16 cellular contexts compared by ENCODE assay signal in genomic region chr2:3313845-3314375, GRCh38.
DNase-seq lines count a peak whose midpoint lies in the region; ATAC-seq and TF ChIP-seq lines count a peak whose summit lies in the region.
"Had no signal": no experiment of that assay in that cellular context is flagged by ENCODE, and none has a peak within 500 bp of the region (broad histone marks: within the 10 kb centered on the region; RNA-seq: fewer than 3 reads in every experiment).

No MANE protein-coding gene starts in this region.

- intact Hi-C loops in gastrocnemius medialis (cut with DNase I; ENCODE audit: low total_unique reads), result no loop called here

- H3K4me3 ChIP-seq in AG10803 (ENCODE audit: low read length) (peak overlapping the region; percentile 12; the same call in 1 of the 2 replicates), gastrocnemius medialis (no peak overlapping the region)
- H3K4me3 ChIP-seq in CD8-positive, alpha-beta memory T cell (ENCODE audit: low read length), result no peak overlapping the region
- H3K4me3 ChIP-seq: coronary artery, thyroid gland had no signal

- peaks cover 35 to 42% (median 38%) of the 10 kb centered on the region in 3 donors for H3K4me1 Mint-ChIP-seq in CD8-positive, alpha-beta memory T cell
- H3K4me1 Mint-ChIP-seq in central memory CD8-positive, alpha-beta T cell, result peaks cover 44% of the 10 kb centered on the region
- H3K4me1 Mint-ChIP-seq in neural crest cell, result peaks cover 5% of the 10 kb centered on the region

- no peaks in the 10 kb centered on the region for H3K36me3 ChIP-seq in CD8-positive, alpha-beta memory T cell (ENCODE audit: insufficient read depth, low read length)
- H3K36me3 ChIP-seq in gastrocnemius medialis, result no peaks in the 10 kb centered on the region
- H3K36me3 ChIP-seq: thyroid gland had no signal

- TF ChIP-seq CTCF in AG10803 (conservative IDR thresholded peaks at IDR 0.05; ENCODE audit: low read length) (no peak), neural crest cell (conservative IDR thresholded peaks at IDR 0.05) (no peak), gastrocnemius medialis (IDR thresholded peaks at IDR 0.05 in 4 of 5, conservative IDR thresholded peaks at IDR 0.05 in 1 of 5) (no peak)

- H3K27me3 Mint-ChIP-seq in CD8-positive, alpha-beta memory T cell, result no peaks in the 10 kb centered on the region
- H3K27me3 Mint-ChIP-seq in central memory CD8-positive, alpha-beta T cell, result no peaks in the 10 kb centered on the region
- no peaks in the 10 kb centered on the region for H3K27me3 Mint-ChIP-seq in neural crest cell (ENCODE audit: low read depth)

- no peaks in the 10 kb centered on the region for H3K9me3 Mint-ChIP-seq in CD8-positive, alpha-beta memory T cell
- no peaks in the 10 kb centered on the region for H3K9me3 Mint-ChIP-seq in central memory CD8-positive, alpha-beta T cell
- H3K9me3 Mint-ChIP-seq in neural crest cell, result peaks cover 3% of the 10 kb centered on the region
- H3K9me3 Mint-ChIP-seq: immature natural killer cell had no signal

- no peak overlapping the region for H3K27ac ChIP-seq in CD8-positive, alpha-beta memory T cell (ENCODE audit: low read depth, low read length)
- no peak overlapping the region for H3K27ac ChIP-seq in gastrocnemius medialis
- H3K27ac ChIP-seq: coronary artery, neutrophil, thyroid gland had no signal

- POLR2A ChIA-PET in CD8-positive, alpha-beta memory T cell (lab: Charles Lee), result no interaction called here

- no peak for TF ChIP-seq POLR2A in gastrocnemius medialis (IDR thresholded peaks at IDR 0.05)

- no peaks in the 10 kb centered on the region for H3K27me3 ChIP-seq in CD8-positive, alpha-beta memory T cell (ENCODE audit: insufficient read depth, low read length, poor library complexity, severe bottlenecking)
- no peaks in the 10 kb centered on the region for H3K27me3 ChIP-seq in gastrocnemius medialis
- H3K27me3 ChIP-seq: neutrophil, thyroid gland had no signal

- peaks cover 15% of the 10 kb centered on the region for H3K4me1 ChIP-seq in CD8-positive, alpha-beta memory T cell (ENCODE audit: insufficient read depth, low read length)
- no peaks in the 10 kb centered on the region for H3K4me1 ChIP-seq in gastrocnemius medialis

- in situ Hi-C loops in gastrocnemius medialis (cut with MboI; ENCODE audit: low sequenced_read_pairs in 4 of 4), result no loop called here

- H3K27ac Mint-ChIP-seq in CD8-positive, alpha-beta memory T cell, result peak overlapping the region in 6 of 8 donors; percentile 75 to 95 (median 90)
- peak overlapping the region; percentile 67 for H3K27ac Mint-ChIP-seq in central memory CD8-positive, alpha-beta T cell (ENCODE audit: low read depth)
- peak overlapping the region; percentile 59 for H3K27ac Mint-ChIP-seq in neural crest cell (ENCODE audit: unreplicated experiment)

- CTCF ChIA-PET in CD8-positive, alpha-beta memory T cell (lab: Charles Lee), result no interaction called here

- ATAC-seq in central memory CD8-positive, alpha-beta T cell (replicated peaks; ENCODE audit: extremely low read depth, poor library complexity, severe bottlenecking), result no peak
- ATAC-seq in HG02885 (IDR thresholded peaks at IDR 0.05; ENCODE audit: poor library complexity, unreplicated experiment), result no peak
- ATAC-seq in GM18858 (IDR thresholded peaks at IDR 0.05; ENCODE audit: unreplicated experiment), result no peak
- no peak for ATAC-seq in gastrocnemius medialis

- peaks cover 6 to 13% (median 13%) of the 10 kb centered on the region in 3 donors for H3K36me3 Mint-ChIP-seq in CD8-positive, alpha-beta memory T cell
- peaks cover 3% of the 10 kb centered on the region for H3K36me3 Mint-ChIP-seq in central memory CD8-positive, alpha-beta T cell (ENCODE audit: insufficient read depth)
- H3K36me3 Mint-ChIP-seq in neural crest cell (ENCODE audit: low read depth), result peaks cover 9% of the 10 kb centered on the region

- peak overlapping the region in 1 of 7 donors; percentile 29 for H3K4me3 Mint-ChIP-seq in CD8-positive, alpha-beta memory T cell
- H3K4me3 Mint-ChIP-seq in central memory CD8-positive, alpha-beta T cell, result no peak overlapping the region
- no peak overlapping the region for H3K4me3 Mint-ChIP-seq in neural crest cell

- H3K9me3 ChIP-seq in CD8-positive, alpha-beta memory T cell (ENCODE audit: low read length), result no peaks in the 10 kb centered on the region
- H3K9me3 ChIP-seq in gastrocnemius medialis, result no peaks in the 10 kb centered on the region
- H3K9me3 ChIP-seq: neutrophil, thyroid gland had no signal

- DNase-seq in AG10803 (ENCODE audit: low read depth), result peak; percentile 43
- no peak for DNase-seq in CD8-positive, alpha-beta memory T cell
- DNase-seq in central memory CD8-positive, alpha-beta T cell (ENCODE audit: low spot score in 2 of 2), result no peak
- no peak for DNase-seq in neural crest cell (ENCODE audit: low read depth, low spot score)
- no peak for DNase-seq in HT-29 (ENCODE audit: low spot score)
- DNase-seq in gastrocnemius medialis, result no peak
- DNase-seq: C1 segment of cervical spinal cord; DMS79 treated with DMSO at 0.1 percent for 48 hours; immature natural killer cell; MV-4-11; stimulated activated CD4-positive, alpha-beta T cell treated with anti-CD3 and anti-CD28 coated beads, Interleukin-4, amount 100 ng/mL, for 24 hours; thyroid gland had no signal
